ENCODE assay signal across 2 cellular contexts in genomic region chr18:987325-988186, GRCh38.
TF ChIP-seq lines count a peak whose summit lies in the region.

No MANE protein-coding gene starts in this region.

TF ChIP-seq in HepG2, 621 proteins besides CTCF, POLR2A, EP300 and RAD21 (continued from another document):
- no peak for TF ChIP-seq NR0B2 (CRISPR knock-in tag; IDR thresholded peaks at IDR 0.05)
- no peak for TF ChIP-seq ZNF337 (CRISPR knock-in tag; IDR thresholded peaks at IDR 0.05; ENCODE audit: borderline replicate concordance, low read depth)
- TF ChIP-seq ZNF891 (CRISPR knock-in tag; IDR thresholded peaks at IDR 0.05): no peak
- no peak for TF ChIP-seq KAT7 (CRISPR knock-in tag; IDR thresholded peaks at IDR 0.05; ENCODE audit: borderline replicate concordance)
- TF ChIP-seq PAF1 (CRISPR knock-in tag; IDR thresholded peaks at IDR 0.05): no peak
- TF ChIP-seq ATF1 (CRISPR knock-in tag; IDR thresholded peaks at IDR 0.05): no peak
- TF ChIP-seq LBX2 (CRISPR knock-in tag; IDR thresholded peaks at IDR 0.05; ENCODE audit: borderline replicate concordance): no peak
- no peak for TF ChIP-seq GATAD2A (CRISPR knock-in tag; IDR thresholded peaks at IDR 0.05)
- no peak for TF ChIP-seq JUNB (CRISPR knock-in tag; IDR thresholded peaks at IDR 0.05; ENCODE audit: borderline replicate concordance)
- no peak for TF ChIP-seq CSRNP1 (CRISPR knock-in tag; IDR thresholded peaks at IDR 0.05)
- TF ChIP-seq CSRNP2 (CRISPR knock-in tag; conservative IDR thresholded peaks at IDR 0.05; ENCODE audit: low read depth): no peak

TF ChIP-seq in GM23338, 12 proteins besides CTCF, POLR2A, EP300 and RAD21 (continued from another document):
- TF ChIP-seq REST (IDR thresholded peaks at IDR 0.05; ENCODE audit: unreplicated experiment) (no peak), ETS1 (IDR thresholded peaks at IDR 0.05) (no peak), EZH2 (IDR thresholded peaks at IDR 0.05; ENCODE audit: low read depth, unreplicated experiment) (no peak), EZH2phosphoT487 (IDR thresholded peaks at IDR 0.05; ENCODE audit: unreplicated experiment) (no peak), ZNF114 (CRISPR knock-in tag; IDR thresholded peaks at IDR 0.05) (no peak), POLR2AphosphoS5 (IDR thresholded peaks at IDR 0.05; ENCODE audit: low read depth) (no peak), CREB1 (CRISPR knock-in tag; IDR thresholded peaks at IDR 0.05; ENCODE audit: low read depth) (no peak), ZNF462 (CRISPR knock-in tag; IDR thresholded peaks at IDR 0.05) (no peak), NANOG (IDR thresholded peaks at IDR 0.05; ENCODE audit: borderline replicate concordance) (no peak), STAT1 (IDR thresholded peaks at IDR 0.05; ENCODE audit: unreplicated experiment) (no peak)
